Comparison of ENCODE assay signal across 24 cellular contexts in the genomic region with DNA sequence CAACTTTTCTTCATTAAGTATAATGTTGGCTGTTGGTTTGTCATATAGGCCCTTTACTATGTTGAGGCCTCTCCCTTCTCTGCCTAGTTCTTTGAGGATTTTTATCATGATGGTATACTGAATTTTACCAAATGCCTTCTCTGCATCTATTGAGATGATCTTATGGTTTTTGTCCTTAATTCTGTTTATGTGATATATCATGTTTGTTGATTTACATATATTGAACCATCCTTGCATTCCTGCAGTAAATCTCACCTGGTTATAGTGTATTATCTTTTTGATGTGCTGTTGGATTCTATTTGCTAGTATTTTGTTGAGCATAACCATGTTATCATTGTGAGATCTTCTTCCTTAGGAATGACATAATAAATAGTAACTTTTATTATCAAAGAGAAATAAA.
DNase-seq lines count a peak whose midpoint lies in the region; ATAC-seq, FAIRE-seq and TF ChIP-seq lines count a peak whose summit lies in the region.
"Had no signal": no experiment of that assay in that cellular context is flagged by ENCODE, and none has a peak within 500 bp of the region (broad histone marks: within the 10 kb centered on the region; RNA-seq: fewer than 3 reads in every experiment).

No MANE protein-coding gene starts in this region.

- no peak overlapping the region for H2AFZ ChIP-seq in K562 (ENCODE audit: low read depth, low read length)
- H2AFZ ChIP-seq in Karpas-422 (ENCODE audit: low read length), result no peak overlapping the region

- H3K27ac Mint-ChIP-seq in natural killer cell treated with Interleukin-12 subunit alpha and Interleukin-12 subunit beta and Interleukin-15 and Interleukin-18, amount 100 ng/mL, for 72 hours, result no peak overlapping the region
- H3K27ac Mint-ChIP-seq: HFFc6 had no signal

- no peaks in the 10 kb centered on the region for H3K9me2 ChIP-seq in Karpas-422 (replicated peaks; ENCODE audit: insufficient read depth, low read length)

- POLR2A ChIA-PET in K562 (lab: Yijun Ruan, JAX), result no interaction called here

- intact Hi-C loops in K562 (cut with micrococcal nuclease), result no loop called here

- TF ChIP-seq EP300 in K562 (IDR thresholded peaks at IDR 0.05; ENCODE audit: low read length), result no peak

- peaks cover 29% of the 10 kb centered on the region for H3K36me3 Mint-ChIP-seq in natural killer cell treated with Interleukin-12 subunit alpha and Interleukin-12 subunit beta and Interleukin-15 and Interleukin-18, amount 100 ng/mL, for 72 hours

- H3K4me1 Mint-ChIP-seq in natural killer cell treated with Interleukin-12 subunit alpha and Interleukin-12 subunit beta and Interleukin-15 and Interleukin-18, amount 100 ng/mL, for 72 hours (ENCODE audit: low read depth in 2 of 2), result no peaks in the 10 kb centered on the region

- H3K9ac ChIP-seq in K562 (ENCODE audit: insufficient read depth in 1 of 2, low read depth in 2 of 2, low read length in 2 of 2) (no peak overlapping the region), Karpas-422 (ENCODE audit: low read length) (no peak overlapping the region)
- H3K9ac ChIP-seq: KMS-11 had no signal

- H3K4me2 ChIP-seq in K562 (ENCODE audit: insufficient read depth, low read length) (no peak overlapping the region), Karpas-422 (ENCODE audit: low read depth, low read length, poor library complexity, severe bottlenecking) (no peak overlapping the region)
- H3K4me2 ChIP-seq: KMS-11 had no signal

- H3K4me3 ChIP-seq in K562 (no peak overlapping the region), fibroblast of pulmonary artery (replicated peaks; ENCODE audit: low read depth, low read length) (no peak overlapping the region), Karpas-422 (ENCODE audit: low read length) (no peak overlapping the region), HAP-1 (no peak overlapping the region)
- H3K4me3 ChIP-seq: MG63 had no signal

- ATAC-seq in K562, result no peak
- no peak for ATAC-seq in natural killer cell treated with Interleukin-12 subunit alpha and Interleukin-12 subunit beta and Interleukin-15 and Interleukin-18, amount 100 ng/mL, for 72 hours

- peak; percentile 9 for DNase-seq in Caki2 (ENCODE audit: low read depth)
- peak; percentile 1 for DNase-seq in HT1080 (ENCODE audit: low read depth)
- DNase-seq in K562 (ENCODE audit: extremely low read depth in 1 of 4, low spot score in 3 of 4), result no peak
- DNase-seq in fibroblast of pulmonary artery (ENCODE audit: low read depth), result peak; percentile 8
- no peak for DNase-seq in cerebellar cortex (ENCODE audit: low spot score)
- no peak for DNase-seq in Karpas-422
- no peak for DNase-seq in HAP-1 (ENCODE audit: low spot score in 2 of 2)
- no peak for DNase-seq in natural killer cell treated with Interleukin-12 subunit alpha and Interleukin-12 subunit beta and Interleukin-15 and Interleukin-18, amount 100 ng/mL, for 72 hours (ENCODE audit: low spot score)
- DNase-seq: AML-193, HFFc6, MG63, NCI-H1092 treated with DMSO at 0.1 percent for 48 hours, NCI-H146, NCI-H2081, NCI-H226, NCI-H524, NCI-H82, OCI-M1, RPMI8226, SHP77 treated with DMSO at 0.1 percent for 48 hours had no signal

- H3K27me3 ChIP-seq in K562 (ENCODE audit: control insufficient read depth in 2 of 2, insufficient read depth in 2 of 2, low read length in 2 of 2) (no peaks in the 10 kb centered on the region), Karpas-422 (ENCODE audit: low read length) (no peaks in the 10 kb centered on the region), HAP-1 (ENCODE audit: low read depth) (no peaks in the 10 kb centered on the region)
- H3K27me3 ChIP-seq: MG63 had no signal

- peaks cover 22% of the 10 kb centered on the region for H3K9me3 Mint-ChIP-seq in natural killer cell treated with Interleukin-12 subunit alpha and Interleukin-12 subunit beta and Interleukin-15 and Interleukin-18, amount 100 ng/mL, for 72 hours

- CTCF ChIA-PET in K562 (lab: Yijun Ruan, JAX; ENCODE audit: low intra/inter-chr PET ratio), result no interaction called here

- FAIRE-seq in K562 (lab: Jason Lieb, UNC), result no peak
- FAIRE-seq: GM12891, H54 had no signal

- H3K36me3 ChIP-seq in K562 (ENCODE audit: control insufficient read depth, insufficient read depth, low read length) (no peaks in the 10 kb centered on the region), Karpas-422 (ENCODE audit: insufficient read depth, low read length) (no peaks in the 10 kb centered on the region), HAP-1 (replicated peaks) (no peaks in the 10 kb centered on the region)
- H3K36me3 ChIP-seq: MG63 had no signal

- H3K27ac ChIP-seq in K562 (ENCODE audit: extremely low read depth, low read depth, low read length), result no peak overlapping the region
- no peak overlapping the region for H3K27ac ChIP-seq in Karpas-422 (ENCODE audit: low read length)
- H3K27ac ChIP-seq: C4-2B, KMS-11 had no signal

- H3K4me3 Mint-ChIP-seq in natural killer cell treated with Interleukin-12 subunit alpha and Interleukin-12 subunit beta and Interleukin-15 and Interleukin-18, amount 100 ng/mL, for 72 hours, result no peak overlapping the region
- H3K4me3 Mint-ChIP-seq: HFFc6 had no signal

- no peak for TF ChIP-seq POLR2A in K562 (conservative IDR thresholded peaks at IDR 0.05)

- H3K27me3 Mint-ChIP-seq in natural killer cell treated with Interleukin-12 subunit alpha and Interleukin-12 subunit beta and Interleukin-15 and Interleukin-18, amount 100 ng/mL, for 72 hours, result no peaks in the 10 kb centered on the region

- TF ChIP-seq RAD21 in K562 (CRISPR knock-in tag; conservative IDR thresholded peaks at IDR 0.05 in 1 of 2, IDR thresholded peaks at IDR 0.05 in 1 of 2), result no peak

- in situ Hi-C loops in Caki2 (cut with HindIII; ENCODE audit: low pct_unique_long_range_greater_than_20kb, low sequenced_read_pairs) (no loop called here), K562 (cut with MboI) (no loop called here), HAP-1 (cut with MboI; ENCODE audit: low sequenced_read_pairs) (no loop called here)

- H3K79me2 ChIP-seq in K562 (ENCODE audit: control insufficient read depth, insufficient read depth, low read length) (no peaks in the 10 kb centered on the region), Karpas-422 (ENCODE audit: low read length) (no peaks in the 10 kb centered on the region)

- H3K4me1 ChIP-seq in K562 (replicated peaks in 1 of 2; ENCODE audit: control insufficient read depth in 2 of 2, insufficient read depth in 2 of 2, low read length in 2 of 2) (no peaks in the 10 kb centered on the region), Karpas-422 (ENCODE audit: low read length) (no peaks in the 10 kb centered on the region), HAP-1 (no peaks in the 10 kb centered on the region)

- H3K9me3 ChIP-seq in K562 (replicated peaks; ENCODE audit: control insufficient read depth, insufficient read depth, low read depth, low read length), result no peaks in the 10 kb centered on the region
- H3K9me3 ChIP-seq in Karpas-422 (ENCODE audit: low read length), result no peaks in the 10 kb centered on the region
- H3K9me3 ChIP-seq in HAP-1, result no peaks in the 10 kb centered on the region

- TF ChIP-seq CTCF in K562 (IDR thresholded peaks at IDR 0.05 in 2 of 3, conservative IDR thresholded peaks at IDR 0.05 in 1 of 3; ENCODE audit: insufficient read depth in 2 of 3, low read depth in 1 of 3, low read length in 3 of 3) (no peak), fibroblast of pulmonary artery (IDR thresholded peaks at IDR 0.05; ENCODE audit: low read length, missing control alignments) (no peak)

- H4K20me1 ChIP-seq in K562 (replicated peaks; ENCODE audit: control insufficient read depth, insufficient read depth, low read length), result no peaks in the 10 kb centered on the region
- no peaks in the 10 kb centered on the region for H4K20me1 ChIP-seq in Karpas-422 (ENCODE audit: insufficient read depth, low read depth, low read length)

- H3K9me1 ChIP-seq in K562 (ENCODE audit: control insufficient read depth, insufficient read depth, low read length), result no peaks in the 10 kb centered on the region

- no TSS peak for BruUV-seq in K562 (replicated peaks; lab: Mats Ljungman, UMichigan)

TF ChIP-seq in K562, 482 proteins besides CTCF, POLR2A, EP300 and RAD21:
- TF ChIP-seq RUNX1 (IDR thresholded peaks at IDR 0.05; ENCODE audit: low read depth) (no peak), ZNF324 (CRISPR knock-in tag; IDR thresholded peaks at IDR 0.05) (peak; percentile 81), THRAP3 (IDR thresholded peaks at IDR 0.05; ENCODE audit: borderline replicate concordance) (no peak), KDM4B (IDR thresholded peaks at IDR 0.05; ENCODE audit: borderline replicate concordance in 2 of 2, low read depth in 1 of 2) (no peak)

Comparison
In these comparisons a context has a peak if more than half of its experiments do, and no peak if none do; other contexts are left out.
1. DNase-seq: peak in Caki2 (single experiment), HT1080 (single experiment) and fibroblast of pulmonary artery (single experiment); none in K562 (0 of 4), cerebellar cortex (single experiment), Karpas-422 (single experiment), HAP-1 (0 of 2) and natural killer cell treated with Interleukin-12 subunit alpha and Interleukin-12 subunit beta and Interleukin-15 and Interleukin-18, amount 100 ng/mL, for 72 hours (single experiment).